In the genomic region with DNA sequence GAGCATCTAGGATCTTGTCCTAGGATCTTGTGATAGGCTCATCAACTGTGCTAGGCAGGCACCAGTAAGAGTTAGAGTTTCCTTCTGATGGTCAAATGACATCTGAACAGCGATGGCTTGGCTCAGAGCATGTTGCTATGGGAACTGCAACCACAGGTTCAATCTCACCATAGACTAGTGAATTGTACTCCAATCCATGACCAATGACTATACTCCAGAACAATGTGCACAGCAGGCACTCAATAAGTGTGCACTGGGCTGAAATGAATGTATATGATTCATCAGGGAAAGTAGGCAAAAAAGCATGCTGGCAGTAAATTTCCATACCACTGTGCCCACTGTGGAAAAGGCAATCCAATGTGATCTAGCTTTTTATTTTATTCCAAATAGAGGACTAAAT, we compare ENCODE assay signal across 15 cellular contexts.
DNase-seq lines count a peak whose midpoint lies in the region; ATAC-seq lines count a peak whose summit lies in the region.
"Had no signal": no experiment of that assay in that cellular context is flagged by ENCODE, and none has a peak within 500 bp of the region (broad histone marks: within the 10 kb centered on the region; RNA-seq: fewer than 3 reads in every experiment).

No MANE protein-coding gene starts in this region.

- H3K27me3 Mint-ChIP-seq in activated T-helper 1 cell treated with anti-CD3 and anti-CD28 coated beads, Interleukin-12 subunit alpha, Interleukin-12 subunit beta, Interleukin-2, Interleukin-4 antibody, amounts not matched to agents 30 ng/mL and 10 ng/mL and 1 ng/mL, durations not matched to agents 14 hours and 24 hours and 36 hours (ENCODE audit: insufficient read depth), result peaks cover 3% of the 10 kb centered on the region

- H4K8ac ChIP-seq in mesenchymal stem cell (ENCODE audit: low read length), result peak overlapping the region; percentile 30

- peak overlapping the region; percentile 51 to 59 for H2BK12ac ChIP-seq in mesenchymal stem cell (ENCODE audit: low read length in 2 of 2)

- WGBS in mesenchymal stem cell, result 38% methylated on average over 1 of the region's 1 CpG

- H3K14ac ChIP-seq in mesenchymal stem cell (ENCODE audit: low read length in 2 of 2), result peak overlapping the region in 1 of 2 experiments; percentile 11

- no peaks in the 10 kb centered on the region for H3K79me1 ChIP-seq in mesenchymal stem cell (replicated peaks; ENCODE audit: low read length, poor library complexity, severe bottlenecking)

- H3K18ac ChIP-seq in mesenchymal stem cell (ENCODE audit: low read depth in 1 of 2, low read length in 2 of 2), result peak overlapping the region; percentile 16 to 61

- H2AK5ac ChIP-seq in mesenchymal stem cell (ENCODE audit: low read length, severe bottlenecking), result no peak overlapping the region

- no peak overlapping the region for H3K23ac ChIP-seq in mesenchymal stem cell (ENCODE audit: low read length in 2 of 2)

- no peaks in the 10 kb centered on the region for H3K36me3 ChIP-seq in mesenchymal stem cell (ENCODE audit: control insufficient read depth in 1 of 2, insufficient read depth in 2 of 2, low read depth in 1 of 2, low read length in 2 of 2)

- H3K4me3 ChIP-seq in mesenchymal stem cell (ENCODE audit: insufficient read depth in 1 of 2, low read depth in 1 of 2, low read length in 2 of 2), result no peak overlapping the region
- H3K4me3 ChIP-seq: K562 had no signal

- ATAC-seq in stimulated activated effector memory CD8-positive, alpha-beta T cell treated with anti-CD3 and anti-CD28 coated beads, Interleukin-12 subunit alpha, Interleukin-12 subunit beta, amount 100 ng/mL, for 72 hours, result peak; percentile 11
- ATAC-seq in GM18868 (IDR thresholded peaks at IDR 0.05; ENCODE audit: unreplicated experiment) (no peak), GM18520 (IDR thresholded peaks at IDR 0.05; ENCODE audit: unreplicated experiment) (no peak)
- ATAC-seq: K562 had no signal

- H3K9me3 ChIP-seq in mesenchymal stem cell (ENCODE audit: control insufficient read depth, low read length), result no peaks in the 10 kb centered on the region

- no peak overlapping the region for H2AFZ ChIP-seq in mesenchymal stem cell (ENCODE audit: low read depth, low read length)

- H2BK120ac ChIP-seq in mesenchymal stem cell (ENCODE audit: low read depth, low read length), result no peak overlapping the region

- H3K27ac Mint-ChIP-seq in stimulated activated effector memory CD8-positive, alpha-beta T cell treated with anti-CD3 and anti-CD28 coated beads, Interleukin-12 subunit alpha, Interleukin-12 subunit beta, amount 100 ng/mL, for 72 hours, result no peak overlapping the region
- H3K27ac Mint-ChIP-seq in activated T-helper 1 cell treated with anti-CD3 and anti-CD28 coated beads, Interleukin-12 subunit alpha, Interleukin-12 subunit beta, Interleukin-2, Interleukin-4 antibody, amounts not matched to agents 30 ng/mL and 10 ng/mL and 1 ng/mL, durations not matched to agents 14 hours and 24 hours and 36 hours, result no peak overlapping the region

- DNase-seq in HT1080 (ENCODE audit: low read depth) (peak; percentile 33), astrocyte of the hippocampus (ENCODE audit: low read depth, low spot score) (peak; percentile 39), mesenchymal stem cell (peak; percentile 64), retina (no peak)
- DNase-seq in stimulated activated effector memory CD8-positive, alpha-beta T cell treated with anti-CD3 and anti-CD28 coated beads, Interleukin-12 subunit alpha, Interleukin-12 subunit beta, amount 100 ng/mL, for 72 hours (ENCODE audit: low spot score in 2 of 2), result no peak
- no peak for DNase-seq in activated T-helper 1 cell treated with anti-CD3 and anti-CD28 coated beads, Interleukin-12 subunit alpha, Interleukin-12 subunit beta, Interleukin-2, Interleukin-4 antibody, amounts not matched to agents 30 ng/mL and 10 ng/mL and 1 ng/mL, durations not matched to agents 14 hours and 24 hours and 36 hours (ENCODE audit: low spot score)
- DNase-seq: CD8-positive, alpha-beta memory T cell; HCEC 1CT; NCI-H1105; NCI-H187; NCI-H748 treated with DMSO at 0.1 percent for 48 hours had no signal

- no peak overlapping the region for H2BK15ac ChIP-seq in mesenchymal stem cell (ENCODE audit: low read depth, poor library complexity, severe bottlenecking)

- no peak overlapping the region for H3K27ac ChIP-seq in mesenchymal stem cell (ENCODE audit: low read length, poor library complexity, severe bottlenecking)
- H3K27ac ChIP-seq: HL-60 had no signal

- H3K9ac ChIP-seq in mesenchymal stem cell (ENCODE audit: low read length), result no peak overlapping the region

- intact Hi-C loops in activated T-helper 1 cell treated with anti-CD3 and anti-CD28 coated beads, Interleukin-12 subunit alpha, Interleukin-12 subunit beta, Interleukin-2, Interleukin-4 antibody, amounts not matched to agents 30 ng/mL and 10 ng/mL and 1 ng/mL, durations not matched to agents 14 hours and 24 hours and 36 hours (cut with micrococcal nuclease), result no loop called here

- no peaks in the 10 kb centered on the region for H3K36me3 Mint-ChIP-seq in stimulated activated effector memory CD8-positive, alpha-beta T cell treated with anti-CD3 and anti-CD28 coated beads, Interleukin-12 subunit alpha, Interleukin-12 subunit beta, amount 100 ng/mL, for 72 hours
- no peaks in the 10 kb centered on the region for H3K36me3 Mint-ChIP-seq in activated T-helper 1 cell treated with anti-CD3 and anti-CD28 coated beads, Interleukin-12 subunit alpha, Interleukin-12 subunit beta, Interleukin-2, Interleukin-4 antibody, amounts not matched to agents 30 ng/mL and 10 ng/mL and 1 ng/mL, durations not matched to agents 14 hours and 24 hours and 36 hours (ENCODE audit: low read depth)
- H3K36me3 Mint-ChIP-seq: CD8-positive, alpha-beta memory T cell had no signal

- H3K4me3 Mint-ChIP-seq in stimulated activated effector memory CD8-positive, alpha-beta T cell treated with anti-CD3 and anti-CD28 coated beads, Interleukin-12 subunit alpha, Interleukin-12 subunit beta, amount 100 ng/mL, for 72 hours, result no peak overlapping the region
- H3K4me3 Mint-ChIP-seq in activated T-helper 1 cell treated with anti-CD3 and anti-CD28 coated beads, Interleukin-12 subunit alpha, Interleukin-12 subunit beta, Interleukin-2, Interleukin-4 antibody, amounts not matched to agents 30 ng/mL and 10 ng/mL and 1 ng/mL, durations not matched to agents 14 hours and 24 hours and 36 hours, result no peak overlapping the region
- H3K4me3 Mint-ChIP-seq: CD8-positive, alpha-beta memory T cell had no signal

- H4K91ac ChIP-seq in mesenchymal stem cell (ENCODE audit: low read length), result no peak overlapping the region

- H2BK5ac ChIP-seq in mesenchymal stem cell (ENCODE audit: low read depth, low read length, poor library complexity, severe bottlenecking), result no peak overlapping the region

- H3K4ac ChIP-seq in mesenchymal stem cell (ENCODE audit: low read depth in 1 of 2, low read length in 2 of 2), result peak overlapping the region; percentile 40 to 46

- H3K4me2 ChIP-seq in mesenchymal stem cell (ENCODE audit: low read length, poor library complexity, severe bottlenecking), result no peak overlapping the region

- H3K4me1 ChIP-seq in mesenchymal stem cell (ENCODE audit: control insufficient read depth, insufficient read depth, low read depth, low read length), result no peaks in the 10 kb centered on the region

- no peaks in the 10 kb centered on the region for H3K27me3 ChIP-seq in mesenchymal stem cell (ENCODE audit: control insufficient read depth in 1 of 2, insufficient read depth in 1 of 2, low read length in 2 of 2)

- H3K4me1 Mint-ChIP-seq in stimulated activated effector memory CD8-positive, alpha-beta T cell treated with anti-CD3 and anti-CD28 coated beads, Interleukin-12 subunit alpha, Interleukin-12 subunit beta, amount 100 ng/mL, for 72 hours, result no peaks in the 10 kb centered on the region
- H3K4me1 Mint-ChIP-seq in activated T-helper 1 cell treated with anti-CD3 and anti-CD28 coated beads, Interleukin-12 subunit alpha, Interleukin-12 subunit beta, Interleukin-2, Interleukin-4 antibody, amounts not matched to agents 30 ng/mL and 10 ng/mL and 1 ng/mL, durations not matched to agents 14 hours and 24 hours and 36 hours (ENCODE audit: low read depth), result no peaks in the 10 kb centered on the region
- H3K4me1 Mint-ChIP-seq: CD8-positive, alpha-beta memory T cell had no signal

- H3K9me3 Mint-ChIP-seq in stimulated activated effector memory CD8-positive, alpha-beta T cell treated with anti-CD3 and anti-CD28 coated beads, Interleukin-12 subunit alpha, Interleukin-12 subunit beta, amount 100 ng/mL, for 72 hours, result no peaks in the 10 kb centered on the region
- H3K9me3 Mint-ChIP-seq in activated T-helper 1 cell treated with anti-CD3 and anti-CD28 coated beads, Interleukin-12 subunit alpha, Interleukin-12 subunit beta, Interleukin-2, Interleukin-4 antibody, amounts not matched to agents 30 ng/mL and 10 ng/mL and 1 ng/mL, durations not matched to agents 14 hours and 24 hours and 36 hours, result no peaks in the 10 kb centered on the region
- H3K9me3 Mint-ChIP-seq: CD8-positive, alpha-beta memory T cell had no signal

Comparison
In these comparisons a context has a peak if more than half of its experiments do, and no peak if none do; other contexts are left out.
1. DNase-seq: peak in HT1080 (single experiment), astrocyte of the hippocampus (single experiment) and mesenchymal stem cell (single experiment); none in stimulated activated effector memory CD8-positive, alpha-beta T cell treated with anti-CD3 and anti-CD28 coated beads, Interleukin-12 subunit alpha, Interleukin-12 subunit beta, amount 100 ng/mL, for 72 hours (0 of 2), activated T-helper 1 cell treated with anti-CD3 and anti-CD28 coated beads, Interleukin-12 subunit alpha, Interleukin-12 subunit beta, Interleukin-2, Interleukin-4 antibody, amounts not matched to agents 30 ng/mL and 10 ng/mL and 1 ng/mL, durations not matched to agents 14 hours and 24 hours and 36 hours (single experiment) and retina (single experiment).